ENCODE assay signal across 9 cellular contexts in genomic region chr5:151085517-151086031, GRCh38. TPM values are rescaled to one million over a fixed set of nuclear protein-coding genes. Genes with fewer than 3 reads are reported as not detected.
DNase-seq lines count a peak whose midpoint lies in the region; ATAC-seq and TF ChIP-seq lines count a peak whose summit lies in the region.
"Had no signal": no experiment of that assay in that cellular context is flagged by ENCODE, and none has a peak within 500 bp of the region (broad histone marks: within the 10 kb centered on the region; RNA-seq: fewer than 3 reads in every experiment).

No MANE protein-coding gene starts in this region.

- TF ChIP-seq EP300 in SK-N-SH (IDR thresholded peaks at IDR 0.05; ENCODE audit: borderline replicate concordance in 1 of 2, low read depth in 1 of 2, low read length in 1 of 2), result no peak

- 50% methylated on average over 9 of the region's 9 CpGs for WGBS in SK-N-SH (ENCODE audit: low lambda C conversion rate)

- peak overlapping the region; percentile 82 for H3K4me3 Mint-ChIP-seq in activated T-cell treated with anti-CD3 and anti-CD28 coated beads, Interleukin-2, amount 50 U/mL, for 4 hours

- H3K36me3 Mint-ChIP-seq in activated T-cell treated with anti-CD3 and anti-CD28 coated beads, Interleukin-2, amount 50 U/mL, for 4 hours (ENCODE audit: insufficient read depth), result no peaks in the 10 kb centered on the region

- H3F3A ChIP-seq in SK-N-SH (replicated peaks; ENCODE audit: insufficient read depth), result no peaks in the 10 kb centered on the region

- no peak for TF ChIP-seq RAD21 in SK-N-SH (IDR thresholded peaks at IDR 0.05; ENCODE audit: low read length)

- no peaks in the 10 kb centered on the region for H3K9me3 Mint-ChIP-seq in activated T-cell treated with anti-CD3 and anti-CD28 coated beads, Interleukin-2, amount 50 U/mL, for 4 hours

- CTCF ChIA-PET in SK-N-SH (lab: Yijun Ruan, JAX), result interaction anchor here (0.7 to 2.9 kb wide), 3 partner anchors 29 to 40 kb away, joined by 3 to 7 read pairs (median 5); no protein-coding TSS in a partner anchor

- 0 out of 2 replicates have a peak overlapping the region, but pooled peaks have one; percentile 41 for H2AFZ ChIP-seq in SK-N-SH (ENCODE audit: low read depth)

- TF ChIP-seq CTCF in SK-N-SH (IDR thresholded peaks at IDR 0.05), result no peak

- H3K9ac ChIP-seq in SK-N-SH (no peak overlapping the region), iPS-15b (ENCODE audit: low read depth, low read length) (peak overlapping the region; percentile 37), subcutaneous abdominal adipose tissue (ENCODE audit: low read length in 5 of 5) (peak overlapping the region; percentile 12 to 75 (median 40))

- H3K4me1 ChIP-seq in SK-N-SH (ENCODE audit: control insufficient read depth in 1 of 2, insufficient read depth in 2 of 2, low read depth in 1 of 2, low read length in 1 of 2), result peaks cover 4 to 5% of the 10 kb centered on the region in 2 experiments; a peak in 3 of 4 replicates
- peaks cover 3% of the 10 kb centered on the region for H3K4me1 ChIP-seq in iPS-15b (ENCODE audit: control insufficient read depth, insufficient read depth, low read length)
- H3K4me1 ChIP-seq in subcutaneous abdominal adipose tissue (ENCODE audit: control insufficient read depth in 5 of 5, insufficient read depth in 5 of 5, low read length in 5 of 5), result peaks cover 16 to 61% (median 37%) of the 10 kb centered on the region in 5 donors

- peaks cover 3% of the 10 kb centered on the region; the same call in 1 of the 2 replicates for H3K79me2 ChIP-seq in SK-N-SH (ENCODE audit: insufficient read depth)

- ATAC-seq in SK-N-SH treated with all-trans-retinoic acid at 6 μM for 48 hours (no peak), GM21423 (IDR thresholded peaks at IDR 0.05; ENCODE audit: unreplicated experiment) (no peak), HG03439 (IDR thresholded peaks at IDR 0.05; ENCODE audit: unreplicated experiment) (no peak)
- ATAC-seq in activated T-cell treated with anti-CD3 and anti-CD28 coated beads, Interleukin-2, amount 50 U/mL, for 4 hours, result no peak

- H4K20me1 ChIP-seq in SK-N-SH (ENCODE audit: insufficient read depth), result no peaks in the 10 kb centered on the region

- no peaks in the 10 kb centered on the region for H3K9me2 ChIP-seq in SK-N-SH

- POLR2A ChIA-PET in SK-N-SH (lab: Yijun Ruan, JAX), result no interaction called here

- no peak for DNase-seq in SK-N-SH
- DNase-seq in activated T-cell treated with anti-CD3 and anti-CD28 coated beads, Interleukin-2, amount 50 U/mL, for 4 hours, result peak; percentile 37
- DNase-seq in HUDEP-2 (lab: John Stamatoyannopoulos, UW; ENCODE audit: unreplicated experiment in 76 of 76), result no peak

- H3K4me2 ChIP-seq in SK-N-SH, result no peak overlapping the region

- H3K27me3 Mint-ChIP-seq in activated T-cell treated with anti-CD3 and anti-CD28 coated beads, Interleukin-2, amount 50 U/mL, for 4 hours (ENCODE audit: low read depth), result no peaks in the 10 kb centered on the region

- no peak overlapping the region for H3K27ac ChIP-seq in SK-N-SH (ENCODE audit: low read depth in 2 of 2, low read length in 1 of 2)
- peak overlapping the region; percentile 70 for H3K27ac ChIP-seq in subcutaneous abdominal adipose tissue (ENCODE audit: low read depth, low read length)
- H3K27ac ChIP-seq: VCaP had no signal

- peaks cover 60% of the 10 kb centered on the region for H3K4me1 Mint-ChIP-seq in activated T-cell treated with anti-CD3 and anti-CD28 coated beads, Interleukin-2, amount 50 U/mL, for 4 hours (ENCODE audit: low read depth)

- H3K36me3 ChIP-seq in SK-N-SH (replicated peaks in 1 of 2; ENCODE audit: control insufficient read depth in 1 of 2, insufficient read depth in 2 of 2, low read length in 1 of 2), result no peaks in the 10 kb centered on the region
- H3K36me3 ChIP-seq in iPS-15b (ENCODE audit: control insufficient read depth, insufficient read depth, low read length), result no peaks in the 10 kb centered on the region
- no peaks in the 10 kb centered on the region for H3K36me3 ChIP-seq in subcutaneous abdominal adipose tissue (ENCODE audit: control insufficient read depth in 5 of 5, insufficient read depth in 5 of 5, low read length in 5 of 5)

- H3K4me3 ChIP-seq in SK-N-SH (ENCODE audit: low read depth in 2 of 2, low read length in 1 of 2) (no peak overlapping the region), iPS-15b (ENCODE audit: low read depth, low read length) (no peak overlapping the region), subcutaneous abdominal adipose tissue (ENCODE audit: low read depth in 1 of 5, low read length in 5 of 5) (no peak overlapping the region)

- H3K27me3 ChIP-seq in SK-N-SH (ENCODE audit: insufficient read depth), result no peaks in the 10 kb centered on the region
- no peaks in the 10 kb centered on the region for H3K27me3 ChIP-seq in iPS-15b (ENCODE audit: control insufficient read depth, insufficient read depth, low read length)
- no peaks in the 10 kb centered on the region for H3K27me3 ChIP-seq in subcutaneous abdominal adipose tissue (ENCODE audit: control insufficient read depth in 5 of 5, insufficient read depth in 4 of 5, low read length in 5 of 5)

- H3K9me3 ChIP-seq in SK-N-SH (no peaks in the 10 kb centered on the region), iPS-15b (ENCODE audit: control insufficient read depth, insufficient read depth, low read length) (no peaks in the 10 kb centered on the region), subcutaneous abdominal adipose tissue (ENCODE audit: control insufficient read depth in 5 of 5, low read length in 5 of 5) (no peaks in the 10 kb centered on the region)

TF ChIP-seq in SK-N-SH, 30 proteins besides CTCF, POLR2A, EP300 and RAD21 (continues in another document):
- TF ChIP-seq FOSL2 (IDR thresholded peaks at IDR 0.05; ENCODE audit: borderline replicate concordance, low read depth) (no peak), TAF1 (IDR thresholded peaks at IDR 0.05; ENCODE audit: borderline replicate concordance, low read depth, low read length) (no peak), EZH2phosphoT487 (IDR thresholded peaks at IDR 0.05; ENCODE audit: borderline replicate concordance, low read depth) (no peak), NRF1 (IDR thresholded peaks at IDR 0.05; ENCODE audit: low read depth, low read length) (no peak), RFX5 (IDR thresholded peaks at IDR 0.05; ENCODE audit: low read length) (no peak), ELF1 (IDR thresholded peaks at IDR 0.05) (no peak), IRF3 (IDR thresholded peaks at IDR 0.05; ENCODE audit: low read depth, low read length) (no peak), JUND (IDR thresholded peaks at IDR 0.05) (no peak), SMC3 (IDR thresholded peaks at IDR 0.05; ENCODE audit: low read depth, low read length) (no peak)

TF ChIP-seq in SK-N-SH treated with all-trans-retinoic acid at 6 μM for 48 hours, 23 proteins besides CTCF, POLR2A, EP300 and RAD21 (continues in another document):
- TF ChIP-seq OSR1 (CRISPR knock-in tag; IDR thresholded peaks at IDR 0.05), result no peak
- TF ChIP-seq, protein P1, sequence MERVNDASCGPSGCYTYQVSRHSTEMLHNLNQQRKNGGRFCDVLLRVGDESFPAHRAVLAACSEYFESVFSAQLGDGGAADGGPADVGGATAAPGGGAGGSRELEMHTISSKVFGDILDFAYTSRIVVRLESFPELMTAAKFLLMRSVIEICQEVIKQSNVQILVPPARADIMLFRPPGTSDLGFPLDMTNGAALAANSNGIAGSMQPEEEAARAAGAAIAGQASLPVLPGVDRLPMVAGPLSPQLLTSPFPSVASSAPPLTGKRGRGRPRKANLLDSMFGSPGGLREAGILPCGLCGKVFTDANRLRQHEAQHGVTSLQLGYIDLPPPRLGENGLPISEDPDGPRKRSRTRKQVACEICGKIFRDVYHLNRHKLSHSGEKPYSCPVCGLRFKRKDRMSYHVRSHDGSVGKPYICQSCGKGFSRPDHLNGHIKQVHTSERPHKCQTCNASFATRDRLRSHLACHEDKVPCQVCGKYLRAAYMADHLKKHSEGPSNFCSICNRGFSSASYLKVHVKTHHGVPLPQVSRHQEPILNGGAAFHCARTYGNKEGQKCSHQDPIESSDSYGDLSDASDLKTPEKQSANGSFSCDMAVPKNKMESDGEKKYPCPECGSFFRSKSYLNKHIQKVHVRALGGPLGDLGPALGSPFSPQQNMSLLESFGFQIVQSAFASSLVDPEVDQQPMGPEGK (CRISPR knock-in tag; IDR thresholded peaks at IDR 0.05; ENCODE audit: borderline replicate concordance), result no peak
- TF ChIP-seq CSDC2 (CRISPR knock-in tag; IDR thresholded peaks at IDR 0.05), result no peak
- TF ChIP-seq TCF4 (CRISPR knock-in tag; IDR thresholded peaks at IDR 0.05; ENCODE audit: borderline replicate concordance), result no peak
- no peak for TF ChIP-seq PPARA (CRISPR knock-in tag; IDR thresholded peaks at IDR 0.05; ENCODE audit: borderline replicate concordance)
- no peak for TF ChIP-seq SNAI2 (CRISPR knock-in tag; IDR thresholded peaks at IDR 0.05)
- no peak for TF ChIP-seq ZFP30 (CRISPR knock-in tag; IDR thresholded peaks at IDR 0.05)
- TF ChIP-seq, protein P2, sequence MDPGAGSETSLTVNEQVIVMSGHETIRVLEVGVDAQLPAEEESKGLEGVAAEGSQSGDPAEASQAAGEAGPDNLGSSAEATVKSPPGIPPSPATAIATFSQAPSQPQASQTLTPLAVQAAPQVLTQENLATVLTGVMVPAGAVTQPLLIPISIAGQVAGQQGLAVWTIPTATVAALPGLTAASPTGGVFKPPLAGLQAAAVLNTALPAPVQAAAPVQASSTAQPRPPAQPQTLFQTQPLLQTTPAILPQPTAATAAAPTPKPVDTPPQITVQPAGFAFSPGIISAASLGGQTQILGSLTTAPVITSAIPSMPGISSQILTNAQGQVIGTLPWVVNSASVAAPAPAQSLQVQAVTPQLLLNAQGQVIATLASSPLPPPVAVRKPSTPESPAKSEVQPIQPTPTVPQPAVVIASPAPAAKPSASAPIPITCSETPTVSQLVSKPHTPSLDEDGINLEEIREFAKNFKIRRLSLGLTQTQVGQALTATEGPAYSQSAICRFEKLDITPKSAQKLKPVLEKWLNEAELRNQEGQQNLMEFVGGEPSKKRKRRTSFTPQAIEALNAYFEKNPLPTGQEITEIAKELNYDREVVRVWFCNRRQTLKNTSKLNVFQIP (CRISPR knock-in tag; IDR thresholded peaks at IDR 0.05; ENCODE audit: borderline replicate concordance, low read depth), result no peak
- no peak for TF ChIP-seq ZNF8 (CRISPR knock-in tag; IDR thresholded peaks at IDR 0.05)

RNA-seq across cellular contexts. Expression of gene TNIP1, which starts 4.7 kb away (rescaled TPM):
- 39.4 and 46.2 TPM in 2 replicates for polyA plus RNA-seq in SK-N-SH (2012; rRNA removed)
- 33.3 and 41.5 TPM in 2 replicates for polyA plus RNA-seq in SK-N-SH (2012; cell fraction: cytosol; rRNA removed)
- polyA plus RNA-seq in SK-N-SH (2012; cell fraction: nucleus; rRNA removed), result 36.6 and 41.8 TPM in 2 replicates
- 100 to 1,000 TPM; 199 to 329 (median 211) TPM for total RNA-seq in activated T-cell treated with anti-CD3 and anti-CD28 coated beads, Interleukin-2, amount 50 U/mL, for 4 hours
